Comparison of ENCODE assay signal across 22 cellular contexts in the genomic region with DNA sequence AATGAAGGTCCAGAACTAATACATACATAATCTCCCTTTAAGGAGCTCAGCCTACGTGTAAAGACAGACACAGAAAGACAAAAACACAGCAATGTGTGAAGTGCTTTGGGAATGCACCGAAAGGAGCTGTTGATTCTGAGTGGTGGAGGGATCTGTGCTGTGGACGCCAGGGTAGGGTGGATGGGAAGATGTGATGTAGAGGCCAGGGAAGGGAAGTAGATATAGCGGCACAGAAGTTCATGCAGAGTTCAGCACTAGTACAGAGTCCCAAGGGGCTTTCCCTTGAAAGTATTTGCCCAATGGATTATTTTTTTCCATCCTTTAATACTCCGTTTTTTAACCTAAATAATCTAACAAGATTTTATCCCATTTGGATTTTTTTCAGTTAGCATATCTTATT. TPM values are rescaled to one million over a fixed set of nuclear protein-coding genes. Genes with fewer than 3 reads are reported as not detected.
DNase-seq lines count a peak whose midpoint lies in the region; ATAC-seq, FAIRE-seq and TF ChIP-seq lines count a peak whose summit lies in the region.
"Had no signal": no experiment of that assay in that cellular context is flagged by ENCODE, and none has a peak within 500 bp of the region (broad histone marks: within the 10 kb centered on the region; RNA-seq: fewer than 3 reads in every experiment).

No MANE protein-coding gene starts in this region.

- intact Hi-C loops in CD8-positive, alpha-beta T cell (cut with DNase I, micrococcal nuclease): no loop called here

- H3K36me3 Mint-ChIP-seq in CD8-positive, alpha-beta T cell: no peaks in the 10 kb centered on the region
- H3K36me3 Mint-ChIP-seq: CD4-positive, CD25-positive, alpha-beta regulatory T cell had no signal

- FAIRE-seq in islet of Langerhans (lab: Jason Lieb, UNC): peak; percentile 13
- FAIRE-seq: HepG2, K562 had no signal

- no peaks in the 10 kb centered on the region for H3K27me3 Mint-ChIP-seq in CD8-positive, alpha-beta T cell (ENCODE audit: low read depth)

- H3K9me3 Mint-ChIP-seq in CD8-positive, alpha-beta T cell: no peaks in the 10 kb centered on the region
- H3K9me3 Mint-ChIP-seq: CD4-positive, CD25-positive, alpha-beta regulatory T cell had no signal

- no peaks in the 10 kb centered on the region for H3K36me3 ChIP-seq in CD8-positive, alpha-beta T cell (ENCODE audit: insufficient read depth, low read length)

- H3K4me1 Mint-ChIP-seq in CD8-positive, alpha-beta T cell (ENCODE audit: low read depth): peaks cover 10% of the 10 kb centered on the region
- H3K4me1 Mint-ChIP-seq: CD4-positive, CD25-positive, alpha-beta regulatory T cell had no signal

- no peak overlapping the region for H3K4me3 ChIP-seq in fibroblast of mammary gland (ENCODE audit: control insufficient read depth, low read depth, low read length)
- H3K4me3 ChIP-seq in CD8-positive, alpha-beta T cell (ENCODE audit: low read depth, low read length): no peak overlapping the region
- H3K4me3 ChIP-seq: GM23248, K562 had no signal

- H3K9me3 ChIP-seq in CD8-positive, alpha-beta T cell (ENCODE audit: low read length): no peaks in the 10 kb centered on the region

- no peak overlapping the region for H3K27ac ChIP-seq in CD8-positive, alpha-beta T cell (ENCODE audit: low read depth, low read length)
- H3K27ac ChIP-seq: GM23248 had no signal

- ATAC-seq in CD8-positive, alpha-beta T cell: no peak
- ATAC-seq: HepG2, K562 had no signal

- DNase-seq in NCI-H69 (lab: John Stamatoyannopoulos, UW) (peak; percentile 3), amniotic epithelial cell (ENCODE audit: low read depth) (peak; percentile 7), fibroblast of mammary gland (ENCODE audit: low read depth) (peak; percentile 70), iPS-NIHi11 (ENCODE audit: low spot score) (no peak)
- DNase-seq in CD8-positive, alpha-beta T cell: no peak
- DNase-seq in stimulated activated naive CD4-positive, alpha-beta T cell treated with Interleukin-2 at 50 U/mL for 16 hours (lab: John Stamatoyannopoulos, UW): no peak
- DNase-seq: CD4-positive, CD25-positive, alpha-beta regulatory T cell; COR-L47; DMS79 treated with DMSO at 0.1 percent for 48 hours; H9; MM.1S; NCI-H1092; NCI-H1436; NCI-H187 treated with DMSO at 0.1 percent for 48 hours; NCI-H2107; NCI-H526; OCI-M1; SHP77 had no signal

- POLR2A ChIA-PET in CD8-positive, alpha-beta T cell (lab: Charles Lee): no interaction called here

- no peaks in the 10 kb centered on the region for H3K4me1 ChIP-seq in CD8-positive, alpha-beta T cell (ENCODE audit: insufficient read depth, low read length)

- CTCF ChIA-PET in CD8-positive, alpha-beta T cell (lab: Charles Lee): no interaction called here

- H3K4me3 Mint-ChIP-seq in CD8-positive, alpha-beta T cell: no peak overlapping the region
- H3K4me3 Mint-ChIP-seq: CD4-positive, CD25-positive, alpha-beta regulatory T cell; H9 had no signal

- no peak for TF ChIP-seq CTCF in fibroblast of mammary gland (conservative IDR thresholded peaks at IDR 0.05; ENCODE audit: control insufficient read depth, insufficient read depth, low read depth, low read length)
- no peak for TF ChIP-seq CTCF in CD8-positive, alpha-beta T cell (IDR thresholded peaks at IDR 0.05)

- H3K27ac Mint-ChIP-seq in CD8-positive, alpha-beta T cell: no peak overlapping the region
- H3K27ac Mint-ChIP-seq: CD4-positive, CD25-positive, alpha-beta regulatory T cell had no signal

- no peaks in the 10 kb centered on the region for H3K27me3 ChIP-seq in CD8-positive, alpha-beta T cell (ENCODE audit: insufficient read depth, low read length)

RNA-seq across cellular contexts. Expression of gene DOCK10, which starts 32.1 kb away (rescaled TPM):
- 100 to 1,000 TPM; 183 to 188 TPM for total RNA-seq in CD8-positive, alpha-beta T cell
- total RNA-seq: HepG2 had no signal

Comparison
In these comparisons a context has a peak if more than half of its experiments do, and no peak if none do; other contexts are left out.
1. DNase-seq: peak in NCI-H69 (single experiment), amniotic epithelial cell (single experiment) and fibroblast of mammary gland (single experiment); none in CD8-positive, alpha-beta T cell (0 of 7), stimulated activated naive CD4-positive, alpha-beta T cell treated with Interleukin-2 at 50 U/mL for 16 hours (single experiment) and iPS-NIHi11 (single experiment).